ENCODE assay signal across 8 cellular contexts in the genomic region with DNA sequence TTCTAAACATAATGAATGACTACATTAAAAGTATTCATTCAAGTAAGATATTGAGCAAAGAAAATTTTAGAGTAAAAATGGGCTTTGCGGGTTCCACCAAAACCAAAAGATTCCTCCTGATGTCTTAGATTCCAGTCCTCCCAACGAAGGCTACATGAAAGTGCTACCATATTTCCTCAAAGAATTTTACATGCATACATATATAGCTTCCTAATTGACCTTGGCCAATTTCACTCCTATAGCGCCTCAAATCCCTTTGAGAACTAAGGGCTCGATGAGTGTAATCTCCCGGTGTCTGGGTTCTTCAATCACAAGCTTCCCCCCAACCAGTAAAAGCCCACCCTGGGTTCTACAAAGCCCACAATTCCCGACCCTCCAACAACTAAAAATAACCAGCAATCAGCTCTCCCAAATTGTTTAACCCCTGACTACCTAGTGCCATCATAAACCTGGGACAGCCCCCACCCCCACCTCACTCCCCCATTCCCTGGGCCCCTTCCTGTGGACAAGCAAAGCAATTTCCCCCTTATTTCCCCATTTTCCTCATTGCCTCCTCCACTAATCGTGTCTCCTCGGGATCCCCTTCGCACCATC. TPM values are rescaled to one million over a fixed set of nuclear protein-coding genes. Genes with fewer than 3 reads are reported as not detected.
DNase-seq lines count a peak whose midpoint lies in the region; ATAC-seq and TF ChIP-seq lines count a peak whose summit lies in the region.

No MANE protein-coding gene starts in this region.

- H3K27ac ChIP-seq in caudate nucleus (ENCODE audit: low read depth, low read length) (peak overlapping the region; percentile 98), muscle layer of colon (ENCODE audit: low read depth, low read length) (peak overlapping the region; percentile 98)

- no peaks in the 10 kb centered on the region for H3K9me3 ChIP-seq in muscle layer of colon (ENCODE audit: low read length)

- no peak for DNase-seq in AG04449 (ENCODE audit: low read depth, low spot score)
- no peak for DNase-seq in Jurkat, Clone E6-1 (ENCODE audit: low read depth, low spot score)
- DNase-seq in caudate nucleus (lab: John Stamatoyannopoulos, UW) = peak in 8 of 61 donors; percentile 44 to 79 (median 62)
- no peak for DNase-seq in MV-4-11 (lab: John Stamatoyannopoulos, UW)
- no peak for DNase-seq in NCI-H1417 treated with DMSO at 0.1 percent for 48 hours (lab: John Stamatoyannopoulos, UW)

- H3K4me3 ChIP-seq in AG04449 (ENCODE audit: low read depth, low read length) (peak overlapping the region; percentile 83), muscle layer of colon (ENCODE audit: low read depth in 1 of 2, low read length in 2 of 2) (peak overlapping the region; percentile 79 to 82)
- peak overlapping the region; percentile 75 for H3K4me3 ChIP-seq in Jurkat, Clone E6-1 (ENCODE audit: low read length)

- no peak for TF ChIP-seq CTCF in AG04449 (IDR thresholded peaks at IDR 0.05; ENCODE audit: insufficient read depth, low read length, missing control alignments)

- POLR2A ChIA-PET in AG04449 (lab: Yijun Ruan, JAX) = interaction anchor here (0.7 to 1.7 kb wide), 5 partner anchors 209 to 310 kb away, joined by 3 to 6 read pairs (median 5); a partner anchor contains a TSS

- H3K4me1 ChIP-seq in muscle layer of colon (ENCODE audit: insufficient read depth, low read length) = peaks cover 59% of the 10 kb centered on the region

- CTCF ChIA-PET in AG04449 (lab: Yijun Ruan, JAX) = interaction anchor here (0.8 to 20.8 kb wide), 8 partner anchors 9 to 306 kb away, joined by 3 to 472 read pairs (median 5); a partner anchor contains a TSS

- H3K9ac ChIP-seq in muscle layer of colon (ENCODE audit: low read length) = peak overlapping the region; percentile 91

- H3K27me3 ChIP-seq in muscle layer of colon (ENCODE audit: control insufficient read depth in 1 of 2, insufficient read depth in 2 of 2, low read length in 2 of 2) = no peaks in the 10 kb centered on the region

- ATAC-seq in GM19452 (IDR thresholded peaks at IDR 0.05; ENCODE audit: unreplicated experiment) = no peak
- no peak for ATAC-seq in GM18519 (IDR thresholded peaks at IDR 0.05; ENCODE audit: low FRiP score, unreplicated experiment)

- no peaks in the 10 kb centered on the region for H3K36me3 ChIP-seq in muscle layer of colon (ENCODE audit: insufficient read depth, low read length)

RNA-seq across cellular contexts. Expression of a gene that starts 1.2 kb away (rescaled TPM):
- 14.3 TPM for polyA plus RNA-seq in Jurkat, Clone E6-1 (2012; ENCODE audit: insufficient read depth, insufficient read length)

RNA-seq across cellular contexts. Expression of a gene that starts 47.0 kb away (rescaled TPM):
- 16.4 TPM for polyA plus RNA-seq in Jurkat, Clone E6-1 (2012; ENCODE audit: insufficient read depth, insufficient read length)
